ENCODE assay signal across 9 cellular contexts in genomic region chr18:36352384-36352783, GRCh38. TPM values are rescaled to one million over a fixed set of nuclear protein-coding genes. Genes with fewer than 3 reads are reported as not detected.
A peak's percentile ranks its signal among the peaks of the same experiment; 100 is the strongest.
DNase-seq lines count a peak whose midpoint lies in the region; ATAC-seq and TF ChIP-seq lines count a peak whose summit lies in the region.
"Had no signal": no experiment of that assay in that cellular context is flagged by ENCODE, and none has a peak within 500 bp of the region (broad histone marks: within the 10 kb centered on the region; RNA-seq: fewer than 3 reads in every experiment).

No MANE protein-coding gene starts in this region.

- H3K9ac ChIP-seq in adipocyte (ENCODE audit: low read length): no peak overlapping the region
- H3K9ac ChIP-seq in neuronal stem cell (ENCODE audit: low read depth, low read length, poor library complexity): no peak overlapping the region

- no peak overlapping the region for H4K8ac ChIP-seq in neuronal stem cell (ENCODE audit: low read depth, low read length)

- CTCF ChIA-PET in GM10248 (lab: Yijun Ruan, JAX): no interaction called here

- H4K91ac ChIP-seq in neuronal stem cell (ENCODE audit: low read depth, low read length, poor library complexity): no peak overlapping the region

- no peaks in the 10 kb centered on the region for H3K27me3 ChIP-seq in heart right ventricle
- H3K27me3 ChIP-seq in adipocyte (replicated peaks; ENCODE audit: control insufficient read depth, insufficient read depth, low read length): no peaks in the 10 kb centered on the region
- no peaks in the 10 kb centered on the region for H3K27me3 ChIP-seq in aorta (ENCODE audit: control insufficient read depth in 1 of 2, insufficient read depth in 2 of 2, low read length in 1 of 2)
- no peaks in the 10 kb centered on the region for H3K27me3 ChIP-seq in neuronal stem cell (ENCODE audit: control insufficient read depth in 3 of 3, insufficient read depth in 3 of 3, low read depth in 1 of 3, low read length in 3 of 3)

- no peak overlapping the region for H3K23ac ChIP-seq in neuronal stem cell (ENCODE audit: low read depth, low read length, poor library complexity)

- no peak overlapping the region for H2BK15ac ChIP-seq in neuronal stem cell (ENCODE audit: low read length)

- H3K4me3 ChIP-seq in heart right ventricle: no peak overlapping the region
- no peak overlapping the region for H3K4me3 ChIP-seq in adipocyte (ENCODE audit: low read length)
- no peak overlapping the region for H3K4me3 ChIP-seq in aorta (ENCODE audit: low read length in 2 of 2)
- H3K4me3 ChIP-seq in neuronal stem cell (ENCODE audit: low read length in 2 of 2): no peak overlapping the region

- H3K9me3 ChIP-seq in heart right ventricle: no peaks in the 10 kb centered on the region
- no peaks in the 10 kb centered on the region for H3K9me3 ChIP-seq in adipocyte (ENCODE audit: control insufficient read depth, low read length)
- no peaks in the 10 kb centered on the region for H3K9me3 ChIP-seq in aorta (ENCODE audit: control insufficient read depth, low read length)
- peaks cover 5 to 39% of the 10 kb centered on the region in 2 donors for H3K9me3 ChIP-seq in neuronal stem cell (replicated peaks in 1 of 2; ENCODE audit: control insufficient read depth in 2 of 2, insufficient read depth in 1 of 2, low read depth in 1 of 2, low read length in 2 of 2)

- no peak overlapping the region for H2BK120ac ChIP-seq in neuronal stem cell (ENCODE audit: low read depth, low read length)

- no peak overlapping the region for H3K4me2 ChIP-seq in neuronal stem cell (ENCODE audit: insufficient read depth, low read length, poor library complexity, severe bottlenecking)

- H2BK12ac ChIP-seq in neuronal stem cell (ENCODE audit: low read length): no peak overlapping the region

- H3K4me1 ChIP-seq in heart right ventricle (peaks cover 3 to 62% (median 21%) of the 10 kb centered on the region in 9 donors), adipocyte (ENCODE audit: control insufficient read depth, insufficient read depth, low read length) (peaks cover 25% of the 10 kb centered on the region), aorta (ENCODE audit: control insufficient read depth in 1 of 2, insufficient read depth in 2 of 2, low read length in 2 of 2) (no peaks in the 10 kb centered on the region), neuronal stem cell (ENCODE audit: control insufficient read depth in 2 of 2, insufficient read depth in 1 of 2, low read depth in 1 of 2, low read length in 2 of 2) (peaks cover 0 to 4% of the 10 kb centered on the region in 2 donors)

- DNase-seq in heart right ventricle (no peak), Right ventricle myocardium inferior (ENCODE audit: missing footprints) (no peak), adipocyte (ENCODE audit: low read depth) (peak; percentile 91), left ventricle myocardium superior (no peak), aorta (peak in 1 of 2 donors; percentile 65), NCI-H2081 treated with DMSO at 0.1 percent for 48 hours (lab: John Stamatoyannopoulos, UW) (no peak), GM10248 (ENCODE audit: extremely low spot score) (no peak), neuronal stem cell (ENCODE audit: low spot score) (no peak)

- no peak overlapping the region for H2AK5ac ChIP-seq in neuronal stem cell (ENCODE audit: low read depth, low read length)

- POLR2A ChIA-PET in GM10248 (lab: Yijun Ruan, JAX): no interaction called here

- ATAC-seq in heart right ventricle: peak in 6 of 8 donors; percentile 23 to 36 (median 32)
- ATAC-seq in Right ventricle myocardium inferior: no peak
- peak; percentile 46 for ATAC-seq in left ventricle myocardium superior
- ATAC-seq in aorta (ENCODE audit: low FRiP score): peak; percentile 61

- H2AFZ ChIP-seq in neuronal stem cell (ENCODE audit: low read length): no peak overlapping the region

- 17 to 31% methylated on average over 3 of the region's 3 CpGs for WGBS in heart right ventricle, 2 donors
- 10 to 15% methylated on average over 3 of the region's 3 CpGs for WGBS in aorta, 2 donors
- no CpG with 5 or more reads among the region's 3 CpGs for WGBS in neuronal stem cell (ENCODE audit: extremely low coverage in 2 of 2, insufficient read length in 2 of 2, insufficient replicate concordance in 1 of 2), 2 donors

- H3K27ac ChIP-seq in heart right ventricle (peak overlapping the region in 2 of 10 donors; percentile 6 to 28), aorta (ENCODE audit: low read depth in 1 of 2, low read length in 2 of 2) (no peak overlapping the region), neuronal stem cell (replicated peaks; ENCODE audit: low read length) (no peak overlapping the region)

- H3K79me1 ChIP-seq in neuronal stem cell (ENCODE audit: low read depth, low read length): peaks cover 5% of the 10 kb centered on the region

- H3K4ac ChIP-seq in neuronal stem cell (ENCODE audit: low read length): no peak overlapping the region

- H2BK5ac ChIP-seq in neuronal stem cell (ENCODE audit: low read length): no peak overlapping the region

- no peak for TF ChIP-seq CTCF in heart right ventricle (IDR thresholded peaks at IDR 0.05)
- TF ChIP-seq CTCF in GM10248 (IDR thresholded peaks at IDR 0.05; ENCODE audit: control extremely low read depth, extremely low read depth, low read depth, missing control alignments): no peak

- H3K14ac ChIP-seq in neuronal stem cell (ENCODE audit: low read length): no peak overlapping the region

- H3K18ac ChIP-seq in neuronal stem cell (ENCODE audit: low read length): no peak overlapping the region

- H3K36me3 ChIP-seq in heart right ventricle (peaks cover 0 to 7% (median 0%) of the 10 kb centered on the region in 9 donors), adipocyte (ENCODE audit: control insufficient read depth, insufficient read depth, low read length, severe bottlenecking) (no peaks in the 10 kb centered on the region), aorta (ENCODE audit: control insufficient read depth in 1 of 2, insufficient read depth in 2 of 2, low read length in 1 of 2) (no peaks in the 10 kb centered on the region), neuronal stem cell (replicated peaks in 1 of 2; ENCODE audit: control insufficient read depth in 2 of 2, insufficient read depth in 2 of 2, low read length in 2 of 2) (peaks cover 11 to 33% of the 10 kb centered on the region in 2 donors)

- intact Hi-C loops in heart right ventricle (cut with DNase I) (loop anchor here in 1 of 10 donors (10.0 kb wide), 1 partner anchor 62 kb away; no protein-coding TSS in a partner anchor), Right ventricle myocardium inferior (cut with DNase I) (no loop called here), left ventricle myocardium superior (cut with micrococcal nuclease) (no loop called here), aorta (cut with DNase I) (no loop called here)

RNA-seq across cellular contexts. Expression of gene FHOD3, which starts 54.9 kb away (rescaled TPM):
- total RNA-seq in heart right ventricle: 100 to 1,000 TPM; 280 to 484 (median 406) TPM
- polyA plus RNA-seq in heart right ventricle: 100 to 1,000 TPM in 1 of 2 donors, 10 to 100 TPM in 1; 81.8 to 298 TPM
- total RNA-seq in Right ventricle myocardium inferior: 350 TPM
- total RNA-seq in left ventricle myocardium superior: 347 TPM
- 10 to 100 TPM; 31.2 to 42.0 TPM for total RNA-seq in aorta
- polyA plus RNA-seq in aorta: 1 to 10 TPM; 6.2 to 9.6 TPM
- 32.6 TPM for polyA plus RNA-seq in neuronal stem cell (2013, experiment 1 of 2)
- 31.7 TPM for polyA plus RNA-seq in neuronal stem cell (2013, experiment 2 of 2)
- polyA plus RNA-seq: CD14-positive monocyte had no signal
